In the genomic region with DNA sequence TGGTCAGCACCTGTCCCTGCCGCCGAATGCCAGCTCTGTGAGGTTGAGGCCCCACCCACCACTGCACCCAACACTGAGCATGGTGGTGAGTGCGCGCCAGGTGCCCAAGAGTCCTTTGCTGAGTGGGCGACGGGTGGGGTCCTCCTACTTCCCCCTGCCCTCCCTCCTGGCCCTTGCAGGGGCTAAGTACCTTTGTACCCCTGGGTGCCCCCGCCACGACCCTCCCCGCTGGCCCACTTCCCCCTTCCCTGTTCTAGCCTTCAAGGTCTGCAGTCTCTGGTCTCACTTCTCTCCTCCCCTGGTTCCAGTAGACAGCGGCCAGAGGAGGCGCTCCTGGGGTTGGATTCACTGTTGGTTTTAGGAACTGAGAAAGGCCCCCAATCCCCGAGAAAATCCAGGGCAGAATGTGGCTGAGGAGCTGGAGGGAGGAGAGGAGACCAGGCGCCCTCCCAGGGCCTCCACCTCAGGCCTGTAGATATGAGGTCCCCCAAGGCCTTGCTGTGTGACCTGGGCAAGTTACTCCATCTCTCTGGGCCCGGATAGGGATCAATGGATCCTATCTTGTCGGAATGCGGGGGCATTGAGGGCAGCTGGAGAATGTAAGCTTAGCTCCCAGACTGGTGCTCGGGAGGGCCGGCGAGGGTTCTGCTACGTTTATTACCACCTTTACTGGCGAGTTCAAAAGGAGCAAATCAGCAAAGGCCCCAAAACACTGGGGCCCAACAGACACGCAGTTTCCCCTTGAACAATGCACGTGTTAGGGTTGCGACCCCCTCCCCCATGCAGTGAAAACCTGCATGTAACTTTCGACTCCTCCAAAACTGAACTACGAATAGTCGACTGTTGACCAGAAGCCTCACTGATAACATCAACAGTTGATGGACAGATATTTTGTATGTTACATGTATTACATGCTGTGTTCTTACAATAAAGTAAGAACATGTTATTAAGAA, we compare ENCODE assay signal across 10 cellular contexts. TPM values are rescaled to one million over a fixed set of nuclear protein-coding genes. Genes with fewer than 3 reads are reported as not detected.
DNase-seq lines count a peak whose midpoint lies in the region; ATAC-seq and TF ChIP-seq lines count a peak whose summit lies in the region.
"Had no signal": no experiment of that assay in that cellular context is flagged by ENCODE, and none has a peak within 500 bp of the region (broad histone marks: within the 10 kb centered on the region; RNA-seq: fewer than 3 reads in every experiment).

No MANE protein-coding gene starts in this region.

- in situ Hi-C loops in mammary epithelial cell (cut with MboI; ENCODE audit: low sequenced_read_pairs in 2 of 2) = loop anchor here in 1 of 2 donors (10.0 to 25.0 kb wide), 2 partner anchors 161 to 313 kb away; no protein-coding TSS in a partner anchor
- in situ Hi-C loops in ACHN (cut with HindIII; ENCODE audit: low pct_ligation_motif_present, low pct_unique_long_range_greater_than_20kb, low sequenced_read_pairs) = loop anchor here (25.0 kb wide), 1 partner anchor 538 kb away; no protein-coding TSS in a partner anchor

- H3K79me1 ChIP-seq in H9 (ENCODE audit: insufficient read depth, low read depth, low read length, poor library complexity, severe bottlenecking) = no peaks in the 10 kb centered on the region

- H3K4me2 ChIP-seq in H9 (ENCODE audit: insufficient read depth, insufficient read length, low read length) (peak overlapping the region; percentile 31), mammary epithelial cell (ENCODE audit: insufficient read depth, low read depth, low read length) (peak overlapping the region; percentile 74)

- WGBS in H9 (ENCODE audit: extremely low coverage, insufficient read length, low lambda C conversion rate) = no CpG with 5 or more reads among the region's 27 CpGs
- WGBS in mammary epithelial cell (ENCODE audit: low coverage, missing lambda C conversion rate) = 94% methylated on average over 24 of the region's 27 CpGs
- 76 to 86% (median 82%) methylated on average over 21 to 27 of the region's 27 CpGs for WGBS in adrenal gland, 4 donors

- no peak overlapping the region for H2BK120ac ChIP-seq in H9 (ENCODE audit: low read depth, low read length, poor library complexity, severe bottlenecking)

- no peak overlapping the region for H4K8ac ChIP-seq in H9 (replicated peaks; ENCODE audit: insufficient read length, low read depth, low read length)

- H2AK5ac ChIP-seq in H9 (ENCODE audit: insufficient read length, low read length) = no peak overlapping the region

- H3K4me3 ChIP-seq in mammary epithelial cell (replicated peaks in 1 of 3; ENCODE audit: insufficient read depth in 1 of 3, low read depth in 2 of 3, low read length in 3 of 3) (no peak overlapping the region), adrenal gland (peak overlapping the region in 1 of 4 donors; percentile 12)
- peak overlapping the region; percentile 53 for H3K4me3 ChIP-seq in naive thymus-derived CD4-positive, alpha-beta T cell (ENCODE audit: low read length)

- no peaks in the 10 kb centered on the region for H3K4me1 ChIP-seq in H9 (ENCODE audit: insufficient read depth, low read length)
- peaks cover 33% of the 10 kb centered on the region for H3K4me1 ChIP-seq in mammary epithelial cell (ENCODE audit: insufficient read depth, low read length)
- peaks cover 4 to 42% of the 10 kb centered on the region in 2 donors for H3K4me1 ChIP-seq in naive thymus-derived CD4-positive, alpha-beta T cell (ENCODE audit: control insufficient read depth in 2 of 2, insufficient read depth in 2 of 2, low read length in 2 of 2)
- peaks cover 12% of the 10 kb centered on the region in 2 donors for H3K4me1 ChIP-seq in adrenal gland (replicated peaks in 1 of 2)

- no peak overlapping the region for H4K5ac ChIP-seq in H9 (ENCODE audit: insufficient read length, low read depth, low read length)

- no peak overlapping the region for H2BK5ac ChIP-seq in H9 (ENCODE audit: insufficient read length, low read length)

- no peak overlapping the region for H3K56ac ChIP-seq in H9 (ENCODE audit: insufficient read length, low read depth, low read length)

- no peak overlapping the region for H3K4ac ChIP-seq in H9 (ENCODE audit: low read depth, low read length)

- dilution Hi-C loops in mammary epithelial cell (cut with HindIII; ENCODE audit: low sequenced_read_pairs) = loop anchor here (25.0 kb wide), 1 partner anchor 163 kb away; the partner anchor contains the start of gene MYEOV

- CTCF ChIA-PET in mammary epithelial cell (lab: Charles Lee; ENCODE audit: low non-redundant PET) = interaction anchor here (0.9 kb wide), 1 partner anchor 8 kb away, joined by 4 read pairs; no protein-coding TSS in a partner anchor
- CTCF ChIA-PET in naive thymus-derived CD4-positive, alpha-beta T cell (lab: Charles Lee) = interaction anchor here (0.5 to 0.7 kb wide), 3 partner anchors 18 to 512 kb away, joined by 3 to 4 read pairs (median 3); no protein-coding TSS in a partner anchor

- H2BK15ac ChIP-seq in H9 (ENCODE audit: low read depth, low read length) = no peak overlapping the region

- H3K79me2 ChIP-seq in H9 (ENCODE audit: insufficient read depth, low read length) (no peaks in the 10 kb centered on the region), mammary epithelial cell (ENCODE audit: insufficient read depth, low read length) (no peaks in the 10 kb centered on the region)

- H3K4me1 Mint-ChIP-seq in CD14-positive monocyte = peaks cover 5% of the 10 kb centered on the region
- peaks cover 16 to 30% of the 10 kb centered on the region in 2 experiments for H3K4me1 Mint-ChIP-seq in H9
- peaks cover 24 to 58% (median 40%) of the 10 kb centered on the region in 7 donors for H3K4me1 Mint-ChIP-seq in naive thymus-derived CD4-positive, alpha-beta T cell

- peaks cover 0 to 13% (median 0%) of the 10 kb centered on the region in 3 donors for H3K27me3 Mint-ChIP-seq in CD14-positive monocyte (ENCODE audit: low read depth in 3 of 3)
- H3K27me3 Mint-ChIP-seq in H9 (ENCODE audit: low read depth) = peaks cover 8% of the 10 kb centered on the region
- H3K27me3 Mint-ChIP-seq in naive thymus-derived CD4-positive, alpha-beta T cell = no peaks in the 10 kb centered on the region

- H3K36me3 Mint-ChIP-seq in CD14-positive monocyte = no peaks in the 10 kb centered on the region
- peaks cover 9 to 10% (median 9%) of the 10 kb centered on the region in 3 experiments; a peak in 4 of 7 replicates for H3K36me3 Mint-ChIP-seq in H9 (ENCODE audit: insufficient read depth in 1 of 3, low read depth in 3 of 3)
- H3K36me3 Mint-ChIP-seq in naive thymus-derived CD4-positive, alpha-beta T cell = peaks cover 0 to 6% (median under 1%) of the 10 kb centered on the region in 5 donors

- ATAC-seq in naive thymus-derived CD4-positive, alpha-beta T cell = peak; percentile 19
- ATAC-seq in GM21737 (IDR thresholded peaks at IDR 0.05; ENCODE audit: unreplicated experiment) = no peak

- H3K23me2 ChIP-seq in H9 (ENCODE audit: insufficient read length, low read depth, low read length, poor library complexity, severe bottlenecking) = no peaks in the 10 kb centered on the region

- POLR2A ChIA-PET in naive thymus-derived CD4-positive, alpha-beta T cell (lab: Charles Lee) = interaction anchor here (0.7 to 0.9 kb wide), 2 partner anchors 8 to 13 kb away, joined by 3 to 4 read pairs; no protein-coding TSS in a partner anchor

- H3K23ac ChIP-seq in H9 (ENCODE audit: insufficient read length, low read depth, low read length) = no peak overlapping the region

- H3K9ac ChIP-seq in H9 (ENCODE audit: extremely low read depth, insufficient read length, low read length) = no peak overlapping the region
- no peak overlapping the region for H3K9ac ChIP-seq in mammary epithelial cell (ENCODE audit: insufficient read depth, low read length)

- intact Hi-C loops in CD14-positive monocyte (cut with micrococcal nuclease) = no loop called here
- intact Hi-C loops in mammary epithelial cell (cut with micrococcal nuclease) = loop anchor here (5.0 kb wide), 1 partner anchor 228 kb away; no protein-coding TSS in a partner anchor
- intact Hi-C loops in naive thymus-derived CD4-positive, alpha-beta T cell (cut with micrococcal nuclease) = loop anchor here in 1 of 2 donors (1.0 to 5.0 kb wide), 6 partner anchors 23 to 518 kb away; partner anchors contain the start of genes CCND1 and TPCN2
- intact Hi-C loops in adrenal gland (cut with DNase I) = no loop called here

- no peak overlapping the region for H4K91ac ChIP-seq in H9 (ENCODE audit: insufficient read length, low read depth, low read length)

- peak overlapping the region; percentile 10 for H3K14ac ChIP-seq in H9 (ENCODE audit: insufficient read depth, low read length)

- H3K9me3 ChIP-seq in H9 (ENCODE audit: control insufficient read depth, low read depth, low read length) (no peaks in the 10 kb centered on the region), mammary epithelial cell (replicated peaks; ENCODE audit: insufficient read depth, low read length) (peaks cover 9% of the 10 kb centered on the region), adrenal gland (replicated peaks in 1 of 3) (no peaks in the 10 kb centered on the region)
- H3K9me3 ChIP-seq in naive thymus-derived CD4-positive, alpha-beta T cell (ENCODE audit: control insufficient read depth in 2 of 3, low read length in 3 of 3) = peaks cover 0 to 3% (median 0%) of the 10 kb centered on the region in 3 experiments

- DNase-seq in CD14-positive monocyte (ENCODE audit: low spot score) = peak; percentile 38
- DNase-seq in H9 = no peak
- no peak for DNase-seq in mammary epithelial cell
- DNase-seq in naive thymus-derived CD4-positive, alpha-beta T cell = peak in 2 of 9 donors; percentile 10 to 18
- DNase-seq in adrenal gland = no peak
- no peak for DNase-seq in ACHN
- DNase-seq in activated CD8-positive, alpha-beta memory T cell treated with anti-CD3 and anti-CD28 coated beads, Interleukin-2, amount 50 U/mL, for 4 hours = no peak
- DNase-seq: NCI-H2171 treated with DMSO at 0.1 percent for 48 hours, WERI-Rb-1 had no signal

- H3K27me3 ChIP-seq in H9 (ENCODE audit: insufficient read depth, low read length) = no peaks in the 10 kb centered on the region
- no peaks in the 10 kb centered on the region for H3K27me3 ChIP-seq in mammary epithelial cell (ENCODE audit: insufficient read depth, low read length)
- no peaks in the 10 kb centered on the region for H3K27me3 ChIP-seq in naive thymus-derived CD4-positive, alpha-beta T cell (ENCODE audit: control insufficient read depth in 2 of 2, insufficient read depth in 2 of 2, low read length in 2 of 2)
- H3K27me3 ChIP-seq in adrenal gland = no peaks in the 10 kb centered on the region

- BruUV-seq in mammary epithelial cell (replicated peaks; lab: Mats Ljungman, UMichigan) = no TSS peak

- peaks cover 0 to 21% (median 8%) of the 10 kb centered on the region in 7 donors for H3K9me3 Mint-ChIP-seq in CD14-positive monocyte
- H3K9me3 Mint-ChIP-seq in H9 = peaks cover 20 to 22% of the 10 kb centered on the region in 2 experiments
- peaks cover 0 to 14% (median 5%) of the 10 kb centered on the region in 11 donors for H3K9me3 Mint-ChIP-seq in naive thymus-derived CD4-positive, alpha-beta T cell

- H3K27ac ChIP-seq in H9 (ENCODE audit: insufficient read length, low read depth, low read length) (no peak overlapping the region), mammary epithelial cell (ENCODE audit: insufficient read depth, low read depth, low read length) (no peak overlapping the region), adrenal gland (peak overlapping the region in 2 of 5 donors; percentile 13 to 75)
- peak overlapping the region; percentile 76 for H3K27ac ChIP-seq in naive thymus-derived CD4-positive, alpha-beta T cell (ENCODE audit: low read depth, low read length)
- H3K27ac ChIP-seq: WERI-Rb-1 had no signal

- H2BK20ac ChIP-seq in H9 (ENCODE audit: low read depth, low read length, poor library complexity, severe bottlenecking) = no peak overlapping the region

- H3K4me3 Mint-ChIP-seq in CD14-positive monocyte (no peak overlapping the region), H9 (peak overlapping the region; percentile 31 to 38; a peak in 3 of 5 replicates)
- peak overlapping the region; percentile 49 to 86 (median 81) for H3K4me3 Mint-ChIP-seq in naive thymus-derived CD4-positive, alpha-beta T cell

- H2BK12ac ChIP-seq in H9 (ENCODE audit: insufficient read length, low read depth, low read length) = no peak overlapping the region

- TF ChIP-seq POLR2A in adrenal gland (IDR thresholded peaks at IDR 0.05) = no peak

- H4K20me1 ChIP-seq in H9 (ENCODE audit: control insufficient read depth, insufficient read depth, insufficient read length) (no peaks in the 10 kb centered on the region), mammary epithelial cell (ENCODE audit: insufficient read depth, low read length) (no peaks in the 10 kb centered on the region)

- H3K27ac Mint-ChIP-seq in CD14-positive monocyte (no peak overlapping the region), H9 (no peak overlapping the region)
- peak overlapping the region; percentile 52 to 94 (median 88) for H3K27ac Mint-ChIP-seq in naive thymus-derived CD4-positive, alpha-beta T cell

- no peak for TF ChIP-seq CTCF in CD14-positive monocyte (IDR thresholded peaks at IDR 0.05)
- TF ChIP-seq CTCF in H9 (conservative IDR thresholded peaks at IDR 0.05) = peak; percentile 40; the same call in 2 of the 3 replicates
- no peak for TF ChIP-seq CTCF in mammary epithelial cell (conservative IDR thresholded peaks at IDR 0.05 in 1 of 2, IDR thresholded peaks at IDR 0.05 in 1 of 2; ENCODE audit: extremely low read depth in 1 of 2, insufficient read depth in 1 of 2, low read depth in 1 of 2, low read length in 2 of 2)
- TF ChIP-seq CTCF in adrenal gland (IDR thresholded peaks at IDR 0.05) = no peak

- no peaks in the 10 kb centered on the region for H3K36me3 ChIP-seq in mammary epithelial cell (ENCODE audit: insufficient read depth, low read length)
- H3K36me3 ChIP-seq in naive thymus-derived CD4-positive, alpha-beta T cell (ENCODE audit: control insufficient read depth in 2 of 3, insufficient read depth in 3 of 3, low read length in 3 of 3) = no peaks in the 10 kb centered on the region
- H3K36me3 ChIP-seq in adrenal gland (replicated peaks in 1 of 2) = no peaks in the 10 kb centered on the region
- H3K36me3 ChIP-seq: WERI-Rb-1 had no signal

- no peak overlapping the region for H2AFZ ChIP-seq in H9 (ENCODE audit: low read length)
- peak overlapping the region; percentile 64 for H2AFZ ChIP-seq in mammary epithelial cell (ENCODE audit: low read depth, low read length)

- no peak overlapping the region for H3T11ph ChIP-seq in H9 (ENCODE audit: low read length)

- peak overlapping the region; percentile 1 for H3K18ac ChIP-seq in H9 (ENCODE audit: insufficient read length, low read depth, low read length)

RNA-seq across cellular contexts. Expression of gene SMIM38, which starts 31.9 kb away (rescaled TPM):
- polyA plus RNA-seq in CD14-positive monocyte (not detected), mammary epithelial cell (not detected), adrenal gland (under 1 TPM in 1 of 3 donors, not detected in 2; 0.16 TPM)
- total RNA-seq in H9 (2021) (0.09 and 0.13 TPM in 2 replicates), mammary epithelial cell (under 1 TPM in 1 of 2 donors, not detected in 1; 0.50 TPM), adrenal gland (under 1 TPM in 6 of 8 donors, not detected in 2; 0.11 to 0.26 (median 0.16) TPM)
- not detected for polyA minus RNA-seq in mammary epithelial cell
- total RNA-seq in naive thymus-derived CD4-positive, alpha-beta T cell = under 1 TPM; 0.13 to 0.73 (median 0.70) TPM
- polyA plus RNA-seq in naive thymus-derived CD4-positive, alpha-beta T cell = not detected

Comparison
In these comparisons a context has a peak if more than half of its experiments do, and no peak if none do; other contexts are left out.
1. H3K27ac Mint-ChIP-seq: peak in naive thymus-derived CD4-positive, alpha-beta T cell (9 of 9); none in CD14-positive monocyte (0 of 7) and H9 (0 of 3).
2. H3K4me3 Mint-ChIP-seq: peak in H9 (2 of 2) and naive thymus-derived CD4-positive, alpha-beta T cell (10 of 10); none in CD14-positive monocyte (0 of 2).